Comparison of ENCODE assay signal across 8 cellular contexts in the genomic region with DNA sequence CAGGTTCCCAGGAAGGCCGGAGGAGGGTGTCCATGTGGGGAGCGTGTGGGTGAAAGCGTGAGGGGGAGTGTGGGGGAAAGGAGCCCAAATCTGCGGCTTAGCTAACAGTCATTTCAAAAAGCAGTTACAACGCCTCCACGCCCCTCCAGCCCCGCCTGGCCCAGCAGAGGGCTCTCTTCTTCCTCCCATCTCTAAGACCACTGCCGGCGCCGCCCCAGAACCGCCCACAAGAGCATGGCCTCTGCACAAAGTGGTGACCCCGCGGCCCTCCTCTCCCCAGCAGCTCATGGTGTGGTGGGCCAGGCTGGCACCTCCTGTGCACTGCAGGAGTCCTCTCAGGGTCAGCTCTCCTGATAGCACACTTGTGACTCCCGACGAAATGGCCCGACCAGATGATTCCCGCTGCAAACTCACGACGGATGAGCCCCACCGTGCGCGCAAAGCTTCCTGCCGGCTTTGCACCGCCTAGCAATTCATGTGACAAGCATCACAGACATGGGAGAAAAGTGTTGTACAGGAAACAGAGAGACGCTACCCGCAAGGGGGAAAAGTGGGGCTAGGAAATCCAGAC. TPM values are rescaled to one million over a fixed set of nuclear protein-coding genes. Genes with fewer than 3 reads are reported as not detected.
DNase-seq lines count a peak whose midpoint lies in the region; ATAC-seq, FAIRE-seq and TF ChIP-seq lines count a peak whose summit lies in the region.

No MANE protein-coding gene starts in this region.

- POLR2A ChIA-PET in A549 (lab: Yijun Ruan, JAX): interaction anchor here (0.5 to 1.2 kb wide), 2 partner anchors 97 to 99 kb away, joined by 5 to 7 read pairs; no protein-coding TSS in a partner anchor

- H3K18ac ChIP-seq in mesendoderm (ENCODE audit: low read length): no peak overlapping the region

- no peak for TF ChIP-seq POLR2A in A549 (IDR thresholded peaks at IDR 0.05; ENCODE audit: low read length)

- no peaks in the 10 kb centered on the region for H3K79me2 ChIP-seq in mesendoderm (ENCODE audit: control insufficient read depth, insufficient read depth, low read length)

- no peak overlapping the region for H2BK15ac ChIP-seq in mesendoderm (replicated peaks; ENCODE audit: low read depth)

- DNase-seq in A549 (ENCODE audit: low read depth in 1 of 2, low spot score in 1 of 2): peak; percentile 52 to 74
- DNase-seq in NCI-H510A treated with DMSO at 0.1 percent for 48 hours (lab: John Stamatoyannopoulos, UW): peak; percentile 63
- DNase-seq in activated CD8-positive, alpha-beta memory T cell treated with anti-CD3 and anti-CD28 coated beads for 1 hour (ENCODE audit: extremely low read depth in 1 of 2, low read depth in 1 of 2): peak; percentile 74 to 77
- DNase-seq in effector memory CD8-positive, alpha-beta T cell: peak; percentile 76 to 81 (median 79)
- DNase-seq in mesendoderm: peak; percentile 95
- DNase-seq in stimulated activated CD8-positive, alpha-beta memory T cell treated with anti-CD3 and anti-CD28 coated beads, Interleukin-12 subunit alpha, Interleukin-12 subunit beta, amount 100 ng/mL, for 4 hours (ENCODE audit: low read depth): peak; percentile 77

- H3K4me3 ChIP-seq in A549: no peak overlapping the region
- no peak overlapping the region for H3K4me3 ChIP-seq in mesendoderm (ENCODE audit: low read length)

- H3K79me1 ChIP-seq in mesendoderm (ENCODE audit: low read length): no peaks in the 10 kb centered on the region

- H3K36me3 Mint-ChIP-seq in effector memory CD8-positive, alpha-beta T cell (ENCODE audit: insufficient read depth): peaks cover 4% of the 10 kb centered on the region

- ATAC-seq in A549 (peak; percentile 95 to 100), GM18517 (IDR thresholded peaks at IDR 0.05; ENCODE audit: unreplicated experiment) (peak; percentile 98), HG02981 (IDR thresholded peaks at IDR 0.05; ENCODE audit: unreplicated experiment) (peak; percentile 99)
- peak; percentile 97 for ATAC-seq in effector memory CD8-positive, alpha-beta T cell (replicated peaks)

- H3K9me3 ChIP-seq in A549: no peaks in the 10 kb centered on the region

- H4K5ac ChIP-seq in mesendoderm (ENCODE audit: low read length): no peak overlapping the region

- no peak overlapping the region for H3K4ac ChIP-seq in mesendoderm (ENCODE audit: low read depth, low read length)

- no peak for FAIRE-seq in A549 (lab: Jason Lieb, UNC)

- no peak overlapping the region for H2AK5ac ChIP-seq in mesendoderm (ENCODE audit: low read length)

- H2BK120ac ChIP-seq in mesendoderm (ENCODE audit: low read depth, low read length): no peak overlapping the region

- no peak overlapping the region for H3K23ac ChIP-seq in mesendoderm (ENCODE audit: low read length)

- no peak overlapping the region for H4K8ac ChIP-seq in mesendoderm (ENCODE audit: low read depth, low read length)

- peak overlapping the region; percentile 65 for H3K9ac ChIP-seq in mesendoderm (ENCODE audit: low read length)

- TF ChIP-seq CTCF in A549 (IDR thresholded peaks at IDR 0.05): peak; percentile 55

- H3K27me3 Mint-ChIP-seq in effector memory CD8-positive, alpha-beta T cell: no peaks in the 10 kb centered on the region

- peak overlapping the region; percentile 90 for H3K56ac ChIP-seq in mesendoderm (ENCODE audit: low read length)

- H3K4me1 Mint-ChIP-seq in effector memory CD8-positive, alpha-beta T cell (ENCODE audit: low read depth in 2 of 2): peaks cover 14 to 15% of the 10 kb centered on the region in 2 donors

- H3K27ac ChIP-seq in A549 (no peak overlapping the region), mesendoderm (ENCODE audit: low read depth, low read length) (peak overlapping the region; percentile 64)

- TF ChIP-seq EP300 in A549 (IDR thresholded peaks at IDR 0.05): no peak

- H3K36me3 ChIP-seq in mesendoderm (ENCODE audit: control insufficient read depth, insufficient read depth, low read length): no peaks in the 10 kb centered on the region

- H3K27me3 ChIP-seq in mesendoderm (ENCODE audit: insufficient read depth, low read length, poor library complexity): no peaks in the 10 kb centered on the region

- H2BK5ac ChIP-seq in mesendoderm (ENCODE audit: low read length): peak overlapping the region; percentile 66

- CTCF ChIA-PET in A549 (lab: Yijun Ruan, JAX): interaction anchor here (0.6 to 8.0 kb wide), 32 partner anchors 8 to 725 kb away, joined by 3 to 173 read pairs (median 5); partner anchors contain the start of genes C7orf57 and HUS1

- peak; percentile 82 to 91 for TF ChIP-seq RAD21 in A549 (conservative IDR thresholded peaks at IDR 0.05 in 1 of 2, IDR thresholded peaks at IDR 0.05 in 1 of 2)

- H3K4me1 ChIP-seq in A549 (no peaks in the 10 kb centered on the region), mesendoderm (ENCODE audit: control insufficient read depth, low read depth, low read length) (no peaks in the 10 kb centered on the region)

- peaks cover 4 to 10% of the 10 kb centered on the region in 2 donors for H3K9me3 Mint-ChIP-seq in effector memory CD8-positive, alpha-beta T cell

- peak overlapping the region; percentile 91 to 96 for H3K27ac Mint-ChIP-seq in effector memory CD8-positive, alpha-beta T cell

- WGBS in A549 (ENCODE audit: missing lambda C conversion rate): 60% methylated on average over 26 of the region's 26 CpGs
- WGBS in mesendoderm (ENCODE audit: extremely low coverage, insufficient coverage, low lambda C conversion rate): no CpG with 5 or more reads among the region's 26 CpGs

- peak overlapping the region; percentile 18; the same call in 1 of the 3 replicates for H3K4me2 ChIP-seq in A549
- H3K4me2 ChIP-seq in mesendoderm (ENCODE audit: low read length): peak overlapping the region; percentile 56

- peak overlapping the region; percentile 82 to 88 for H3K4me3 Mint-ChIP-seq in effector memory CD8-positive, alpha-beta T cell

TF ChIP-seq in A549, 52 proteins besides CTCF, POLR2A, EP300 and RAD21 (continues in another document):
- no peak for TF ChIP-seq REST (IDR thresholded peaks at IDR 0.05)
- no peak for TF ChIP-seq ATOH8 (CRISPR knock-in tag; IDR thresholded peaks at IDR 0.05; ENCODE audit: low read depth)

RNA-seq across cellular contexts. Expression of gene HUS1, which starts 12.4 kb away (rescaled TPM):
- polyA plus RNA-seq in A549 (2011; rRNA removed): 34.7 and 39.8 TPM in 2 replicates
- polyA plus RNA-seq in A549 (2012; cell fraction: cytosol; rRNA removed): 11.4 and 12.2 TPM in 2 replicates
- 7.8 and 13.0 TPM in 2 replicates for polyA plus RNA-seq in A549 (2012; cell fraction: nucleus; rRNA removed)
- polyA plus RNA-seq in A549 (2017; fragmentation: RNase III; extraction: RNeasy Plus Mini Kit Qiagen cat#74134 plus additional on column Dnase treatment): 18.0 to 21.0 TPM (median 19.4 TPM) in 3 replicates
- 35.9 and 39.9 TPM in 2 replicates for polyA minus RNA-seq in A549 (2011; rRNA and poly(A)+ RNA removed)
- polyA plus RNA-seq in mesendoderm (2013, experiment 1 of 2): 24.9 TPM
- polyA plus RNA-seq in mesendoderm (2013, experiment 2 of 2): 25.9 TPM

RNA-seq across cellular contexts. Expression of gene SUN3, which starts 37.1 kb away (rescaled TPM):
- polyA plus RNA-seq in A549 (2011; rRNA removed) (not detected in 2 replicates), A549 (2017; fragmentation: RNase III; extraction: RNeasy Plus Mini Kit Qiagen cat#74134 plus additional on column Dnase treatment) (not detected in 3 replicates)
- not detected in 2 replicates for polyA plus RNA-seq in A549 (2012; cell fraction: cytosol; rRNA removed)
- polyA plus RNA-seq in A549 (2012; cell fraction: nucleus; rRNA removed): not detected in 2 replicates
- polyA minus RNA-seq in A549 (2011; rRNA and poly(A)+ RNA removed): not detected in 2 replicates
- 0.13 TPM for polyA plus RNA-seq in mesendoderm (2013, experiment 1 of 2)
- polyA plus RNA-seq in mesendoderm (2013, experiment 2 of 2): 0.10 TPM

RNA-seq across cellular contexts. Expression of gene C7orf57, which starts 43.5 kb away (rescaled TPM):
- polyA plus RNA-seq in A549 (2011; rRNA removed) (0.05 TPM in 1 of 2 replicates, not detected in the other), A549 (2017; fragmentation: RNase III; extraction: RNeasy Plus Mini Kit Qiagen cat#74134 plus additional on column Dnase treatment) (0.04 to 0.09 TPM (median 0.04 TPM) in 3 replicates)
- 0.01 and 0.05 TPM in 2 replicates for polyA plus RNA-seq in A549 (2012; cell fraction: cytosol; rRNA removed)
- polyA plus RNA-seq in A549 (2012; cell fraction: nucleus; rRNA removed): 0.02 and 0.10 TPM in 2 replicates
- 0.49 TPM in 1 of 2 replicates, not detected in the other for polyA minus RNA-seq in A549 (2011; rRNA and poly(A)+ RNA removed)
- polyA plus RNA-seq in mesendoderm (2013, experiment 1 of 2): 0.20 TPM
- 0.22 TPM for polyA plus RNA-seq in mesendoderm (2013, experiment 2 of 2)

RNA-seq across cellular contexts. Expression of gene PKD1L1, which starts 43.6 kb away (rescaled TPM):
- 0.21 and 0.57 TPM in 2 replicates for polyA plus RNA-seq in A549 (2011; rRNA removed)
- 0.20 and 0.45 TPM in 2 replicates for polyA plus RNA-seq in A549 (2012; cell fraction: cytosol; rRNA removed)
- polyA plus RNA-seq in A549 (2012; cell fraction: nucleus; rRNA removed): 0.85 and 1.7 TPM in 2 replicates
- polyA plus RNA-seq in A549 (2017; fragmentation: RNase III; extraction: RNeasy Plus Mini Kit Qiagen cat#74134 plus additional on column Dnase treatment): 0.09 to 0.21 TPM (median 0.11 TPM) in 3 replicates
- polyA minus RNA-seq in A549 (2011; rRNA and poly(A)+ RNA removed): 0.39 and 3.2 TPM in 2 replicates
- polyA plus RNA-seq in mesendoderm (2013, experiment 1 of 2): 0.06 TPM
- 0.07 TPM for polyA plus RNA-seq in mesendoderm (2013, experiment 2 of 2)
